Comparison of ENCODE assay signal across 8 cellular contexts in the genomic region with DNA sequence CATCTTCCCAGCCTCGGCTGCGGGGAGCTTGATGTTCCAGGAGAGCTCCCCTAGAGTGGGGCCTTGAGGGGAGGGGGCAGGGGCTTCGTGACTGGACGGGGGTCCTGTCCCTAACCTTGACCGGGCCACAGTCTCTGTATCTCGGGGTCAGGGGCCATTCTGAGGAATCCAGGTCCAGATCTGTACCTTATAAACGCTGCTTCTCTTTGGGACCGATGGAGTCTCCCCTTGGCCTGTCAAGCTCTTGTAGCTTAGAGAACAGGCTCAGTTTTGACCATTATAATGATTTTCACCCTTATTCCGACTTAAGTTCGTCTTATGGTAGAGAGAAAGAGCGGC. TPM values are rescaled to one million over a fixed set of nuclear protein-coding genes. Genes with fewer than 3 reads are reported as not detected.
DNase-seq lines count a peak whose midpoint lies in the region; ATAC-seq and TF ChIP-seq lines count a peak whose summit lies in the region.

No MANE protein-coding gene starts in this region.

- TF ChIP-seq CTCF in heart right ventricle (IDR thresholded peaks at IDR 0.05) (no peak), VCaP (conservative IDR thresholded peaks at IDR 0.05) (no peak)

- H3K4me3 ChIP-seq in heart right ventricle: peak overlapping the region; percentile 54 to 87 (median 76)
- H3K4me3 ChIP-seq in right cardiac atrium (ENCODE audit: low read length): peak overlapping the region; percentile 83

- peak overlapping the region; percentile 59 to 96 (median 93) for H3K27ac ChIP-seq in heart right ventricle
- H3K27ac ChIP-seq in VCaP: peak overlapping the region; percentile 81
- H3K27ac ChIP-seq in right cardiac atrium (ENCODE audit: low read length): peak overlapping the region; percentile 81

- peaks cover 15 to 23% of the 10 kb centered on the region in 2 donors for H3K36me3 Mint-ChIP-seq in stimulated activated naive B cell treated with anti-CD40 and anti-IgM and Interleukin-4, amounts not matched to agents 10 μg/mL and 1 μg/mL and 100 μg/mL, for 72 hours

- H3K9me3 Mint-ChIP-seq in stimulated activated naive B cell treated with anti-CD40 and anti-IgM and Interleukin-4, amounts not matched to agents 10 μg/mL and 1 μg/mL and 100 μg/mL, for 72 hours: peaks cover 0 to 1% of the 10 kb centered on the region in 2 donors

- intact Hi-C loops in heart right ventricle (cut with DNase I): loop anchor here in 8 of 10 donors (2.0 to 10.0 kb wide), 6 partner anchors 32 to 130 kb away; a partner anchor contains a TSS
- intact Hi-C loops in left ventricle myocardium superior (cut with micrococcal nuclease): no loop called here
- intact Hi-C loops in right cardiac atrium (cut with DNase I): loop anchor here in 1 of 4 donors (10.0 kb wide), 1 partner anchor 50 kb away; a partner anchor contains a TSS

- DNase-seq in heart right ventricle: no peak
- no peak for DNase-seq in left ventricle myocardium superior
- DNase-seq in right cardiac atrium: no peak
- no peak for DNase-seq in stimulated activated naive B cell treated with anti-CD40 and anti-IgM and Interleukin-4, amounts not matched to agents 10 μg/mL and 1 μg/mL and 100 μg/mL, for 72 hours
- no peak for DNase-seq in AG08396 (ENCODE audit: low spot score)
- DNase-seq in NCI-H1694 (lab: John Stamatoyannopoulos, UW): no peak
- no peak for DNase-seq in hypothalamus (lab: John Stamatoyannopoulos, UW)

- H3K27ac Mint-ChIP-seq in stimulated activated naive B cell treated with anti-CD40 and anti-IgM and Interleukin-4, amounts not matched to agents 10 μg/mL and 1 μg/mL and 100 μg/mL, for 72 hours: peak overlapping the region; percentile 95

- H3K4me1 ChIP-seq in heart right ventricle (peaks cover 12 to 45% (median 36%) of the 10 kb centered on the region in 9 donors), right cardiac atrium (ENCODE audit: control insufficient read depth, insufficient read depth, low read length) (peaks cover 6% of the 10 kb centered on the region)

- no peaks in the 10 kb centered on the region for H3K9me3 ChIP-seq in heart right ventricle
- no peaks in the 10 kb centered on the region for H3K9me3 ChIP-seq in right cardiac atrium (ENCODE audit: control insufficient read depth, low read length)

- no peaks in the 10 kb centered on the region for H3K27me3 Mint-ChIP-seq in stimulated activated naive B cell treated with anti-CD40 and anti-IgM and Interleukin-4, amounts not matched to agents 10 μg/mL and 1 μg/mL and 100 μg/mL, for 72 hours

- H3K4me3 Mint-ChIP-seq in stimulated activated naive B cell treated with anti-CD40 and anti-IgM and Interleukin-4, amounts not matched to agents 10 μg/mL and 1 μg/mL and 100 μg/mL, for 72 hours: peak overlapping the region; percentile 87 to 91

- whole genome bisulfite sequencing in heart right ventricle, 2 donors: 2% methylated on average over 11 of the region's 11 CpGs
- 1% methylated on average over 11 of the region's 11 CpGs for whole genome bisulfite sequencing in right cardiac atrium

- H3K27me3 ChIP-seq in heart right ventricle (no peaks in the 10 kb centered on the region), right cardiac atrium (ENCODE audit: control insufficient read depth, insufficient read depth) (no peaks in the 10 kb centered on the region)

- H3K36me3 ChIP-seq in heart right ventricle: peaks cover 0 to 8% (median 0%) of the 10 kb centered on the region in 9 donors

- ATAC-seq in heart right ventricle (peak in 1 of 8 donors; percentile 0), left ventricle myocardium superior (no peak), right cardiac atrium (no peak)
- ATAC-seq in stimulated activated naive B cell treated with anti-CD40 and anti-IgM and Interleukin-4, amounts not matched to agents 10 μg/mL and 1 μg/mL and 100 μg/mL, for 72 hours (replicated peaks): peak; percentile 3 to 9

- H3K4me1 Mint-ChIP-seq in stimulated activated naive B cell treated with anti-CD40 and anti-IgM and Interleukin-4, amounts not matched to agents 10 μg/mL and 1 μg/mL and 100 μg/mL, for 72 hours: peaks cover 9 to 27% of the 10 kb centered on the region in 2 donors

RNA-seq across cellular contexts. Expression of a gene that starts 0.8 kb away (rescaled TPM):
- total RNA-seq in heart right ventricle (1 to 10 TPM; 5.7 to 8.5 (median 7.8) TPM), left ventricle myocardium superior (6.3 TPM), right cardiac atrium (1 to 10 TPM; 6.1 to 7.1 (median 6.3) TPM)
- polyA plus RNA-seq in heart right ventricle (1 to 10 TPM; 2.8 to 3.0 TPM), right cardiac atrium (3.0 TPM)

RNA-seq across cellular contexts. Expression of a gene that starts 5.2 kb away (rescaled TPM):
- total RNA-seq in heart right ventricle: 10 to 100 TPM; 14.1 to 20.2 (median 16.0) TPM
- polyA plus RNA-seq in heart right ventricle: 10 to 100 TPM; 10.8 to 23.6 TPM
- total RNA-seq in left ventricle myocardium superior: 17.4 TPM
- total RNA-seq in right cardiac atrium: 10 to 100 TPM; 17.1 to 20.5 (median 19.7) TPM
- polyA plus RNA-seq in right cardiac atrium: 16.7 TPM

RNA-seq across cellular contexts. Expression of a gene that starts 32.6 kb away (rescaled TPM):
- total RNA-seq in heart right ventricle (1 to 10 TPM; 1.7 to 5.6 (median 3.7) TPM), left ventricle myocardium superior (2.9 TPM), right cardiac atrium (1 to 10 TPM; 3.5 to 6.4 (median 3.8) TPM)
- polyA plus RNA-seq in heart right ventricle (10 to 100 TPM in 1 of 2 donors, 1 to 10 TPM in 1; 2.5 to 10.9 TPM), right cardiac atrium (2.9 TPM)

RNA-seq across cellular contexts. Expression of a gene that starts 39.3 kb away (rescaled TPM):
- 100 to 1,000 TPM; 571 to 924 (median 746) TPM for total RNA-seq in heart right ventricle
- polyA plus RNA-seq in heart right ventricle: 1,000 to 10,000 TPM; 2,534 to 4,161 TPM
- 883 TPM for total RNA-seq in left ventricle myocardium superior
- total RNA-seq in right cardiac atrium: 100 to 1,000 TPM; 525 to 746 (median 627) TPM
- polyA plus RNA-seq in right cardiac atrium: 3,968 TPM

RNA-seq across cellular contexts. Expression of a gene that starts 46.6 kb away (rescaled TPM):
- total RNA-seq in heart right ventricle (1 to 10 TPM; 4.3 to 7.7 (median 5.6) TPM), left ventricle myocardium superior (7.0 TPM), right cardiac atrium (1 to 10 TPM; 4.7 to 6.1 (median 5.5) TPM)
- polyA plus RNA-seq in heart right ventricle (1 to 10 TPM; 3.4 to 7.5 TPM), right cardiac atrium (6.7 TPM)

Comparison
In these comparisons a context has a peak if more than half of its experiments do, and no peak if none do; other contexts are left out.
1. ATAC-seq: peak in stimulated activated naive B cell treated with anti-CD40 and anti-IgM and Interleukin-4, amounts not matched to agents 10 μg/mL and 1 μg/mL and 100 μg/mL, for 72 hours (2 of 2); none in left ventricle myocardium superior (single experiment) and right cardiac atrium (0 of 2).
2. Peak in every context shown above with its lines, with median percentiles within 50 percentile points of each other: H3K27ac ChIP-seq.